In genomic region chr18:70263336-70263735, GRCh38 we compare ENCODE assay signal across 1 cellular context.
A peak's percentile ranks its signal among the peaks of the same experiment; 100 is the strongest.
TF ChIP-seq lines count a peak whose summit lies in the region.

No MANE protein-coding gene starts in this region.

TF ChIP-seq in HEK293, 187 proteins besides CTCF, POLR2A, EP300 and RAD21:
- TF ChIP-seq, protein P1, sequence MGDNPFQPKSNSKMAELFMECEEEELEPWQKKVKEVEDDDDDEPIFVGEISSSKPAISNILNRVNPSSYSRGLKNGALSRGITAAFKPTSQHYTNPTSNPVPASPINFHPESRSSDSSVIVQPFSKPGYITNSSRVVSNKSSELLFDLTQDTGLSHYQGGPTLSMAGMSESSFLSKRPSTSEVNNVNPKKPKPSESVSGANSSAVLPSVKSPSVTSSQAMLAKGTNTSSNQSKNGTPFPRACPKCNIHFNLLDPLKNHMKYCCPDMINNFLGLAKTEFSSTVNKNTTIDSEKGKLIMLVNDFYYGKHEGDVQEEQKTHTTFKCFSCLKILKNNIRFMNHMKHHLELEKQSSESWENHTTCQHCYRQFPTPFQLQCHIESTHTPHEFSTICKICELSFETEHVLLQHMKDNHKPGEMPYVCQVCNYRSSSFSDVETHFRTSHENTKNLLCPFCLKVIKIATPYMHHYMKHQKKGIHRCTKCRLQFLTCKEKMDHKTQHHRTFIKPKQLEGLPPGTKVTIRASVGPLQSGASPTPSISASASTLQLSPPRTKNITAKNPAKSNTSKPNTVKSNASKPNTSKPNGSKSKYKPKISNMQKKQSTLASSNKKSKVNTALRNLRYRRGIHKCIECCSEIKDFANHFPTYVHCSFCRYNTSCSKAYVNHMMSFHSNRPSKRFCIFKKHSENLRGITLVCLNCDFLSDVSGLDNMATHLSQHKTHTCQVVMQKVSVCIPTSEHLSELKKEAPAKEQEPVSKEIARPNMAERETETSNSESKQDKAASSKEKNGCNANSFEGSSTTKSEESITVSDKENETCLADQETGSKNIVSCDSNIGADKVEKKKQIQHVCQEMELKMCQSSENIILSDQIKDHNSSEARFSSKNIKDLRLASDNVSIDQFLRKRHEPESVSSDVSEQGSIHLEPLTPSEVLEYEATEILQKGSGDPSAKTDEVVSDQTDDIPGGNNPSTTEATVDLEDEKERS (tag by site-specific recombination; IDR thresholded peaks at IDR 0.05) = no peak
- peak; percentile 81 for TF ChIP-seq ZNF585B (tag by site-specific recombination; IDR thresholded peaks at IDR 0.05)
TF ChIP-seq in HEK293: peak in this region for 1.
